In genomic region chr2:110677080-110677479, GRCh38 we compare ENCODE assay signal across 11 cellular contexts. TPM values are rescaled to one million over a fixed set of nuclear protein-coding genes. Genes with fewer than 3 reads are reported as not detected.
DNase-seq lines count a peak whose midpoint lies in the region; ATAC-seq, FAIRE-seq and TF ChIP-seq lines count a peak whose summit lies in the region.
"Had no signal": no experiment of that assay in that cellular context is flagged by ENCODE, and none has a peak within 500 bp of the region (broad histone marks: within the 10 kb centered on the region; RNA-seq: fewer than 3 reads in every experiment).

No MANE protein-coding gene starts in this region.

- H3K27me3 ChIP-seq in MG63: no peaks in the 10 kb centered on the region
- no peaks in the 10 kb centered on the region for H3K27me3 ChIP-seq in bronchial epithelial cell (ENCODE audit: control insufficient read depth, insufficient read depth, low read length)

- peaks cover 48% of the 10 kb centered on the region for H3K4me1 Mint-ChIP-seq in nephron progenitor cell

- peak overlapping the region; percentile 86 for H3K4me3 ChIP-seq in MG63
- H3K4me3 ChIP-seq in bronchial epithelial cell (ENCODE audit: low read depth, low read length): peak overlapping the region; percentile 76

- H3K9me3 Mint-ChIP-seq in nephron progenitor cell: no peaks in the 10 kb centered on the region

- FAIRE-seq in bronchial epithelial cell (lab: Jason Lieb, UNC): no peak

- peak overlapping the region; percentile 98 for H3K4me3 Mint-ChIP-seq in nephron progenitor cell

- H3K27ac Mint-ChIP-seq in nephron progenitor cell: peak overlapping the region; percentile 83

- ATAC-seq in HG03457 (IDR thresholded peaks at IDR 0.05; ENCODE audit: unreplicated experiment) (no peak), esophagus mucosa (no peak), HG03521 (IDR thresholded peaks at IDR 0.05; ENCODE audit: unreplicated experiment) (no peak)

- in situ Hi-C loops in Caki2 (cut with HindIII; ENCODE audit: low pct_unique_long_range_greater_than_20kb, low sequenced_read_pairs): no loop called here

- peaks cover 5% of the 10 kb centered on the region for H3K27me3 Mint-ChIP-seq in nephron progenitor cell (ENCODE audit: low read depth, poor library complexity)

- TF ChIP-seq CTCF in bronchial epithelial cell (IDR thresholded peaks at IDR 0.05; ENCODE audit: insufficient read depth, low read length, severe bottlenecking): no peak
- no peak for TF ChIP-seq CTCF in nephron progenitor cell (IDR thresholded peaks at IDR 0.05)

- H3K36me3 ChIP-seq in MG63 (peaks cover 22% of the 10 kb centered on the region), bronchial epithelial cell (ENCODE audit: control insufficient read depth, insufficient read depth, low read length) (peaks cover 2% of the 10 kb centered on the region)

- H3K36me3 Mint-ChIP-seq in nephron progenitor cell (ENCODE audit: low read depth): peaks cover 13% of the 10 kb centered on the region

- DNase-seq in Caki2 (ENCODE audit: low read depth) (peak; percentile 26), MG63 (no peak), bronchial epithelial cell (ENCODE audit: low read depth) (peak; percentile 6), nephron progenitor cell (no peak), SHP77 treated with DMSO at 0.1 percent for 48 hours (lab: John Stamatoyannopoulos, UW) (no peak)
- DNase-seq: activated CD8-positive, alpha-beta memory T cell treated with anti-CD3 and anti-CD28 coated beads for 24 hours; islet precursor cell had no signal

- H3K9me3 ChIP-seq in MG63: no peaks in the 10 kb centered on the region

RNA-seq across cellular contexts. Expression of gene BUB1, which starts 0.8 kb away (rescaled TPM):
- 76.6 and 93.2 TPM in 2 replicates for total RNA-seq in Caki2 (2014; rRNA removed; shearing (Covaris generic); ENCODE audit: low replicate concordance)
- 54.3 and 87.3 TPM in 2 replicates for total RNA-seq in MG63 (2014; rRNA removed; shearing (Covaris generic); ENCODE audit: low replicate concordance)
- total RNA-seq in bronchial epithelial cell: 1.2 and 1.3 TPM in 2 replicates
- 15.9 TPM for total RNA-seq in esophagus mucosa

RNA-seq across cellular contexts. Expression of gene ACOXL, which starts 55.3 kb away (rescaled TPM):
- 0.06 TPM in 1 of 2 replicates, not detected in the other for total RNA-seq in Caki2 (2014; rRNA removed; shearing (Covaris generic); ENCODE audit: low replicate concordance)
- total RNA-seq in MG63 (2014; rRNA removed; shearing (Covaris generic); ENCODE audit: low replicate concordance): not detected in 2 replicates
- total RNA-seq in bronchial epithelial cell: not detected in 2 replicates
- not detected for total RNA-seq in esophagus mucosa
- total RNA-seq: HT1080 had no signal

Comparison
In these comparisons a context has a peak if more than half of its experiments do, and no peak if none do; other contexts are left out.
1. DNase-seq: peak in Caki2 (single experiment) and bronchial epithelial cell (single experiment); none in MG63 (single experiment), nephron progenitor cell (single experiment) and SHP77 treated with DMSO at 0.1 percent for 48 hours (single experiment).